1 cellular context compared by ENCODE assay signal in genomic region chr19:48695743-48696352, GRCh38.
A peak's percentile ranks its signal among the peaks of the same experiment; 100 is the strongest.
TF ChIP-seq lines count a peak whose summit lies in the region.

Gene FUT2 (plus strand): TSS chr19:48695971. CDS start chr19:48702957, 6,986 bp downstream.

TF ChIP-seq in HepG2, 621 proteins besides CTCF, POLR2A, EP300 and RAD21 (continued from another document and continues in another):
- TF ChIP-seq ZNF326 (CRISPR knock-in tag; IDR thresholded peaks at IDR 0.05; ENCODE audit: borderline replicate concordance) (no peak), U2AF2 (IDR thresholded peaks at IDR 0.05; ENCODE audit: low read depth, low read length) (no peak), ZNF562 (CRISPR knock-in tag; IDR thresholded peaks at IDR 0.05; ENCODE audit: borderline replicate concordance) (no peak), ZBTB37 (CRISPR knock-in tag; IDR thresholded peaks at IDR 0.05) (no peak), ZEB1 (IDR thresholded peaks at IDR 0.05; ENCODE audit: insufficient replicate concordance, low read depth) (peak; percentile 72), SALL1 (CRISPR knock-in tag; IDR thresholded peaks at IDR 0.05) (peak; percentile 9; the same call in 1 of the 2 replicates), ZSCAN25 (CRISPR knock-in tag; IDR thresholded peaks at IDR 0.05) (peak; percentile 48; the same call in 1 of the 2 replicates), ZNF224 (CRISPR knock-in tag; IDR thresholded peaks at IDR 0.05) (no peak), KDM5B (CRISPR knock-in tag; IDR thresholded peaks at IDR 0.05; ENCODE audit: borderline replicate concordance) (peak; percentile 68; the same call in 1 of the 2 replicates), HMGXB3 (CRISPR knock-in tag; IDR thresholded peaks at IDR 0.05; ENCODE audit: borderline replicate concordance) (no peak), SP1 (IDR thresholded peaks at IDR 0.05) (no peak), SP1 (CRISPR knock-in tag; IDR thresholded peaks at IDR 0.05) (no peak), IRX3 (CRISPR knock-in tag; IDR thresholded peaks at IDR 0.05; ENCODE audit: borderline replicate concordance, low read depth) (no peak), PHF21A (CRISPR knock-in tag; IDR thresholded peaks at IDR 0.05) (no peak), XRCC5 (optimal IDR thresholded peaks at IDR 0.05; ENCODE audit: low read length) (no peak), ZNF263 (CRISPR knock-in tag; IDR thresholded peaks at IDR 0.05) (0 out of 2 replicates have a peak, but pooled peaks have one; percentile 15), HNF1A (IDR thresholded peaks at IDR 0.05; ENCODE audit: low read depth) (no peak), HNF1A (CRISPR knock-in tag; IDR thresholded peaks at IDR 0.05; ENCODE audit: borderline replicate concordance) (no peak), SP5 (CRISPR knock-in tag; IDR thresholded peaks at IDR 0.05; ENCODE audit: borderline replicate concordance, low read depth) (peak; percentile 34; the same call in 1 of the 2 replicates), SETDB1 (CRISPR knock-in tag; IDR thresholded peaks at IDR 0.05; ENCODE audit: borderline replicate concordance) (no peak), MXD1 (CRISPR knock-in tag; IDR thresholded peaks at IDR 0.05) (0 out of 2 replicates have a peak, but pooled peaks have one; percentile 43), ZFP91 (CRISPR knock-in tag; IDR thresholded peaks at IDR 0.05; ENCODE audit: borderline replicate concordance) (no peak), CBX5 (CRISPR knock-in tag; IDR thresholded peaks at IDR 0.05; ENCODE audit: borderline replicate concordance) (no peak), LCORL (IDR thresholded peaks at IDR 0.05) (no peak), LCORL (CRISPR knock-in tag; IDR thresholded peaks at IDR 0.05) (0 out of 2 replicates have a peak, but pooled peaks have one; percentile 26), CBX1 (IDR thresholded peaks at IDR 0.05; ENCODE audit: low read depth) (no peak), BORCS8-MEF2B (CRISPR knock-in tag; IDR thresholded peaks at IDR 0.05) (no peak), GABPB1 (CRISPR knock-in tag; IDR thresholded peaks at IDR 0.05) (no peak), MYNN (CRISPR knock-in tag; IDR thresholded peaks at IDR 0.05; ENCODE audit: low read depth) (no peak), FIP1L1 (IDR thresholded peaks at IDR 0.05; ENCODE audit: borderline replicate concordance, insufficient read depth, low read depth, low read length) (no peak), ZFP1 (CRISPR knock-in tag; IDR thresholded peaks at IDR 0.05) (no peak), ZNF607 (CRISPR knock-in tag; IDR thresholded peaks at IDR 0.05; ENCODE audit: borderline replicate concordance) (no peak), ZNF644 (CRISPR knock-in tag; IDR thresholded peaks at IDR 0.05; ENCODE audit: low read depth) (no peak), ZNF33A (CRISPR knock-in tag; IDR thresholded peaks at IDR 0.05; ENCODE audit: borderline replicate concordance) (no peak), HDAC2 (CRISPR knock-in tag; IDR thresholded peaks at IDR 0.05) (no peak), MIER2 (CRISPR knock-in tag; IDR thresholded peaks at IDR 0.05) (no peak), ATF2 (CRISPR knock-in tag; IDR thresholded peaks at IDR 0.05) (no peak), SP4 (CRISPR knock-in tag; IDR thresholded peaks at IDR 0.05) (0 out of 2 replicates have a peak, but pooled peaks have one; percentile 27), ZBTB7B (CRISPR knock-in tag; IDR thresholded peaks at IDR 0.05) (no peak), CREB3 (CRISPR knock-in tag; IDR thresholded peaks at IDR 0.05) (no peak), BCL3 (CRISPR knock-in tag; IDR thresholded peaks at IDR 0.05) (no peak), TCF7 (IDR thresholded peaks at IDR 0.05; ENCODE audit: low read depth) (no peak), FOXK1 (CRISPR knock-in tag; IDR thresholded peaks at IDR 0.05; ENCODE audit: borderline replicate concordance, low read depth) (no peak), GABPA (IDR thresholded peaks at IDR 0.05; ENCODE audit: low read depth, low read length) (no peak), GABPA (CRISPR knock-in tag; IDR thresholded peaks at IDR 0.05; ENCODE audit: low read depth) (no peak), PATZ1 (CRISPR knock-in tag; IDR thresholded peaks at IDR 0.05) (peak; percentile 50; the same call in 1 of the 2 replicates), ETV6 (CRISPR knock-in tag; conservative IDR thresholded peaks at IDR 0.05) (no peak), IRF2 (CRISPR knock-in tag; IDR thresholded peaks at IDR 0.05) (no peak), ZMYM3 (CRISPR knock-in tag; IDR thresholded peaks at IDR 0.05) (peak; percentile 77; the same call in 1 of the 2 replicates), STAG1 (CRISPR knock-in tag; IDR thresholded peaks at IDR 0.05) (no peak)
